8 cellular contexts compared by ENCODE assay signal in the genomic region with DNA sequence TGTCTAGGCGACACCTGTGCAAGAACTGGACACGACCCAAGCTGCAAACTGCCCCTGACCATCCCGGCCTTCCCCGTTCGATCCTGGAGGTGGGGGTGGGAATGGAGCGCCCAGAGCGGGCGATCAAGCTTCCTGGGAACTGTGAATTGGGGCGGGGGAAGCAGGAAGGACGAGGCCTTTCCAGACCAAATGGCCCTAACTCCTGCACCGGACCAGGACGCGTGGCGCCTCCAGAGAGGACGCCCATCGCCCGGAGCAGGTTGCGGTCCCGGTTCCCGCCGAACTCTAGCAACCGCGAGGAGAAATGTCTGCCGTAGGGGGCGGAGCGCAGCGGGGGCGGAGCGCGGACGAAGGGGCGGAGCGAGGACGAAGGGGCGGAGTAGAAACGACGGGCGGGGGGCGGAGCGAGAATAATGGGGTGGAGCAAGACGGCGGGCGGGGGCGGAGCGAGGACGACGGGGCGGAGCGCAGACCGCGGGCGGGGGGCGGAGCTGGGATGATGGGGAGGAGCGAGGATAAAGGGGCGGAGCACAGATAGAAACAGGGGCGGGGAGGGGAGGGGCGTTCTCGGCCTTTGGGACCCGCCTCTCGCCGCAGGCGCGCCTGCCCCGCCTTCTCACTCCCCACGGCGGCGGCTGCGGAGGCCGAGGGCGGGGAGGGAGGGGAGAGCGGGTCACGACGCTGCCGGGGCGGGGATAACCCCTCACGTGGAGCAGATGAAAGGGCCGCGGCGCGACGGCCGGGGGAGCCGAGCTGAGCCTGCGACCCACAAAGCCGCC. TPM values are rescaled to one million over a fixed set of nuclear protein-coding genes. Genes with fewer than 3 reads are reported as not detected.
DNase-seq lines count a peak whose midpoint lies in the region; ATAC-seq and TF ChIP-seq lines count a peak whose summit lies in the region.

A gene (plus strand): TSS at position 695 of the 779 bp plus-strand sequence. CDS start 195 bp downstream, outside the sequence.

- no peaks in the 10 kb centered on the region for H3K9me3 Mint-ChIP-seq in activated T-cell treated with anti-CD3 and anti-CD28 coated beads, Interleukin-2, amount 50 U/mL, for 24 hours

- POLR2A ChIA-PET in AG04450 (lab: Yijun Ruan, JAX) = interaction anchor here (0.6 to 0.7 kb wide), 6 partner anchors 14 to 129 kb away, joined by 3 to 4 read pairs (median 4); no protein-coding TSS in a partner anchor

- no peaks in the 10 kb centered on the region; the same call in 1 of the 2 replicates for H3K9me3 ChIP-seq in AG04450 (ENCODE audit: control insufficient read depth, insufficient read depth, low read length)
- no peaks in the 10 kb centered on the region for H3K9me3 ChIP-seq in mucosa of descending colon

- peaks cover 19% of the 10 kb centered on the region for H3K4me1 Mint-ChIP-seq in activated T-cell treated with anti-CD3 and anti-CD28 coated beads, Interleukin-2, amount 50 U/mL, for 24 hours (ENCODE audit: low read depth)

- TF ChIP-seq CTCF in AG04450 (IDR thresholded peaks at IDR 0.05; ENCODE audit: low read depth, low read length) (no peak), epithelial cell of proximal tubule (conservative IDR thresholded peaks at IDR 0.05; ENCODE audit: low read depth, low read length) (no peak), mucosa of descending colon (IDR thresholded peaks at IDR 0.05) (no peak)

- no peak within 1 kb of the TSS for H3K27ac ChIP-seq in AG04450 (ENCODE audit: low read depth, low read length)

- CTCF ChIA-PET in AG04450 (lab: Charles Lee) = interaction anchor here (0.7 to 1.6 kb wide), 2 partner anchors 271 to 587 kb away, joined by 4 to 9 read pairs; no protein-coding TSS in a partner anchor

- no peaks in the 10 kb centered on the region for H3K27me3 ChIP-seq in AG04450 (ENCODE audit: control insufficient read depth, insufficient read depth, low read length)

- ATAC-seq in GM19328 (IDR thresholded peaks at IDR 0.05; ENCODE audit: unreplicated experiment) (peak; percentile 54), mucosa of descending colon (peak; percentile 96)

- peaks cover 16% of the 10 kb centered on the region for H3K4me1 ChIP-seq in mucosa of descending colon (ENCODE audit: low read depth)

- intact Hi-C loops in mucosa of descending colon (cut with DNase I, micrococcal nuclease) = no loop called here

- DNase-seq in AG04450 (ENCODE audit: low read depth, low spot score) (peak; percentile 88), HuH-7 (ENCODE audit: low spot score) (peak; percentile 97), OCI-M2 (lab: John Stamatoyannopoulos, UW; ENCODE audit: unreplicated experiment) (peak; percentile 30), epithelial cell of proximal tubule (ENCODE audit: low read depth) (no peak), mucosa of descending colon (peak; percentile 94 to 95 (median 94))
- peak; percentile 92 for DNase-seq in activated T-cell treated with anti-CD3 and anti-CD28 coated beads, Interleukin-2, amount 50 U/mL, for 24 hours
- peak; percentile 74 to 75 for DNase-seq in stimulated activated CD8-positive, alpha-beta memory T cell treated with anti-CD3 and anti-CD28 coated beads, Interleukin-15, amount 100 ng/mL, for 48 hours (ENCODE audit: low read depth in 2 of 2)

- no peaks in the 10 kb centered on the region for H3K36me3 Mint-ChIP-seq in activated T-cell treated with anti-CD3 and anti-CD28 coated beads, Interleukin-2, amount 50 U/mL, for 24 hours (ENCODE audit: low read depth)

- peaks cover 49% of the 10 kb centered on the region for H3K27me3 Mint-ChIP-seq in activated T-cell treated with anti-CD3 and anti-CD28 coated beads, Interleukin-2, amount 50 U/mL, for 24 hours

- peak within 1 kb of the TSS; percentile 74 for H3K4me3 ChIP-seq in AG04450 (ENCODE audit: low read depth, low read length)
- H3K4me3 ChIP-seq in epithelial cell of proximal tubule (ENCODE audit: low read depth, low read length) = peak within 1 kb of the TSS; percentile 88
- H3K4me3 ChIP-seq in mucosa of descending colon = peak within 1 kb of the TSS; percentile 42

- peak within 1 kb of the TSS; percentile 77 for H3K27ac Mint-ChIP-seq in activated T-cell treated with anti-CD3 and anti-CD28 coated beads, Interleukin-2, amount 50 U/mL, for 24 hours

- peak within 1 kb of the TSS; percentile 77 for H3K4me3 Mint-ChIP-seq in activated T-cell treated with anti-CD3 and anti-CD28 coated beads, Interleukin-2, amount 50 U/mL, for 24 hours

- H3K36me3 ChIP-seq in mucosa of descending colon (ENCODE audit: low read depth) = no peaks in the 10 kb centered on the region

RNA-seq across cellular contexts. Expression of the gene that starts here (rescaled TPM):
- 1.3 and 1.4 TPM in 2 replicates for polyA plus RNA-seq in AG04450 (2011; rRNA removed)
- polyA minus RNA-seq in AG04450 (2011; rRNA and poly(A)+ RNA removed) = 1.9 and 2.0 TPM in 2 replicates
- total RNA-seq in epithelial cell of proximal tubule (12.2 and 15.6 TPM in 2 replicates), mucosa of descending colon (10 to 100 TPM in 1 of 3 donors, 1 to 10 TPM in 2; 5.5 to 10.6 (median 5.8) TPM)
